ENCODE assay signal across 1 cellular context in genomic region chr19:41868120-41868988, GRCh38.
TF ChIP-seq lines count a peak whose summit lies in the region.

No MANE protein-coding gene starts in this region.

TF ChIP-seq in HCT116, 20 proteins besides CTCF, POLR2A, EP300 and RAD21 (continued from another document):
- TF ChIP-seq REST (IDR thresholded peaks at IDR 0.05; ENCODE audit: low read depth) = no peak
- TF ChIP-seq TCF7L2 (IDR thresholded peaks at IDR 0.05; ENCODE audit: borderline replicate concordance, extremely low read depth, insufficient read depth, insufficient read length) = no peak
- no peak for TF ChIP-seq ELF1 (IDR thresholded peaks at IDR 0.05; ENCODE audit: borderline replicate concordance, low read depth)
- TF ChIP-seq YY1 (IDR thresholded peaks at IDR 0.05; ENCODE audit: extremely low read depth, insufficient replicate concordance, low read depth, low read length) = no peak
- TF ChIP-seq EZH2phosphoT487 (IDR thresholded peaks at IDR 0.05; ENCODE audit: borderline replicate concordance) = no peak
- TF ChIP-seq ZBTB33 (IDR thresholded peaks at IDR 0.05; ENCODE audit: extremely low read depth, insufficient replicate concordance, low read length) = no peak
- no peak for TF ChIP-seq MAX (IDR thresholded peaks at IDR 0.05)
- TF ChIP-seq SRF (IDR thresholded peaks at IDR 0.05; ENCODE audit: low read depth) = no peak
- TF ChIP-seq ZNF274 (IDR thresholded peaks at IDR 0.05; ENCODE audit: low read depth, low read length) = no peak
- no peak for TF ChIP-seq POLR2AphosphoS5 (IDR thresholded peaks at IDR 0.05; ENCODE audit: low read depth, low read length)
